13 cellular contexts compared by ENCODE assay signal in genomic region chr1:9785406-9785805, GRCh38.
"Had no signal": no experiment of that assay in that cellular context is flagged by ENCODE, and none has a peak within 500 bp of the region (broad histone marks: within the 10 kb centered on the region; RNA-seq: fewer than 3 reads in every experiment).

No MANE protein-coding gene starts in this region.

- H3K4me3 Mint-ChIP-seq: activated B cell treated with CpG ODN at 0.5 μM for 24 hours; activated CD4-positive, alpha-beta T cell treated with anti-CD3 and anti-CD28 coated beads, Interleukin-2, amount 10 ng/mL, durations not matched to agents 7 days and 5 days; endodermal cell; memory B cell; T-helper 17 cell had no signal

- H3K27me3 Mint-ChIP-seq: activated B cell treated with CpG ODN at 0.5 μM for 24 hours; activated CD4-positive, alpha-beta T cell treated with anti-CD3 and anti-CD28 coated beads, Interleukin-2, amount 10 ng/mL, durations not matched to agents 7 days and 5 days; memory B cell; T-helper 17 cell had no signal

- H3K36me3 ChIP-seq: heart left ventricle, left ventricle myocardium inferior, pancreas, thyroid gland had no signal

- H3K27me3 ChIP-seq: heart left ventricle, pancreas, thyroid gland had no signal

- DNase-seq: activated B cell treated with CpG ODN at 0.5 μM for 24 hours; activated CD4-positive, alpha-beta T cell treated with anti-CD3 and anti-CD28 coated beads, Interleukin-2, amount 10 ng/mL, durations not matched to agents 7 days and 5 days; activated effector memory CD4-positive, alpha-beta T cell treated with anti-CD3 and anti-CD28 coated beads, Interleukin-2, amount 50 U/mL, for 16 hours; cerebellar nuclear complex; endodermal cell; foreskin fibroblast; heart left ventricle; left ventricle myocardium inferior; T-helper 17 cell; thyroid gland had no signal

- H3K36me3 Mint-ChIP-seq: activated naive CD4-positive, alpha-beta T cell treated with anti-CD3 and anti-CD28 coated beads, Interleukin-2, amount 50 U/mL, for 72 hours; memory B cell had no signal

- H3K27ac Mint-ChIP-seq: activated B cell treated with CpG ODN at 0.5 μM for 24 hours; activated naive CD4-positive, alpha-beta T cell treated with anti-CD3 and anti-CD28 coated beads, Interleukin-2, amount 50 U/mL, for 72 hours; endodermal cell; memory B cell; T-helper 17 cell had no signal

- H3K27ac ChIP-seq: heart left ventricle, left ventricle myocardium inferior, pancreas, thyroid gland had no signal

- H3K4me3 ChIP-seq: heart left ventricle, left ventricle myocardium inferior, pancreas, thyroid gland had no signal

- H3K9me3 ChIP-seq: heart left ventricle, left ventricle myocardium inferior, pancreas, thyroid gland had no signal

- H3K9me3 Mint-ChIP-seq: activated B cell treated with CpG ODN at 0.5 μM for 24 hours; activated CD4-positive, alpha-beta T cell treated with anti-CD3 and anti-CD28 coated beads, Interleukin-2, amount 10 ng/mL, durations not matched to agents 7 days and 5 days; activated naive CD4-positive, alpha-beta T cell treated with anti-CD3 and anti-CD28 coated beads, Interleukin-2, amount 50 U/mL, for 72 hours; endodermal cell; memory B cell had no signal

- H3K4me1 Mint-ChIP-seq: endodermal cell had no signal

- ATAC-seq: activated naive CD4-positive, alpha-beta T cell treated with anti-CD3 and anti-CD28 coated beads, Interleukin-2, amount 50 U/mL, for 72 hours; heart left ventricle; pancreas; T-helper 17 cell had no signal

- H3K4me1 ChIP-seq: left ventricle myocardium inferior, thyroid gland had no signal
